20 cellular contexts compared by ENCODE assay signal in the genomic region with DNA sequence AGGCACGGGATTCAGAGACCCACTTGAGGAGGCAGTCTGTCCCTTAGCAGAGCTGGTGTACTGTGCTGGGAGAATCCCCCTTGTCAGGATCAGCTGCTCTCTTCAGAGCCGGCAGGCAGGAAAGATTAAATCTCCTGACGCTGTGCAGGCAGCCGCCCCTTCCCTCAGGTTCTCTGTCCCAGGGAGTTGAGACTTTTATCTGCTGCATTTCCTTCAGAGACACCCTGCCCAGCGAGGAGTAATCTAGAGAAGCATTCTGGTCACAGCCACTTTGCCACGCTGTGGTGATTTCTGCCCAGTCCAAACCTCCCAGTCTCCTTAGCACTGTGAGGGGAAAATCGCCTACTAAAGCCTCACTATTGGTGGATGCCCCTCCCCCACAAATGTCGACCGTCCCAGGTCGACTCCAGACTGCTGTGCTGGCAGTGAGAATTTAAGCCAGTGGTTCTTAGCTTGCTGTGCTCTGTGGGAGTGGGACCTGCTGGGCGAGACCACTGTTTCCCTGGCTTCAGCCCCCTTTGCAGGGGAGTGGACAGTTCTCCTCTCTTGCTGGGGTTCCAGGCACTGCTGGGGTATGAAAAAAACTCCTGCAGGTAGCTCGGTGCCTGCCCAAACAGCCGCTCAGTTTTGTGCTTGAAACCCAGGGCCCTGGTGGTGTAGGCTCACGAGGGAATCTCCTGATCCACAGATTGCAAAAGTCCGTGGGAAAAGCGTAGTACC.
"Had no signal": no experiment of that assay in that cellular context is flagged by ENCODE, and none has a peak within 500 bp of the region (broad histone marks: within the 10 kb centered on the region; RNA-seq: fewer than 3 reads in every experiment).

No MANE protein-coding gene starts in this region.

- H3K27ac ChIP-seq: body of pancreas, cardiac muscle cell, foreskin keratinocyte, sigmoid colon had no signal

- H3K27me3 ChIP-seq: body of pancreas, cardiac muscle cell, foreskin keratinocyte, sigmoid colon had no signal

- H3K9me3 ChIP-seq: body of pancreas had no signal

- H3K4me1 ChIP-seq: body of pancreas, foreskin keratinocyte, sigmoid colon had no signal

- H3K4me2 ChIP-seq: smooth muscle cell had no signal

- H3K4me3 ChIP-seq: body of pancreas, cardiac muscle cell, mucosa of descending colon, sigmoid colon, smooth muscle cell had no signal

- H3K36me3 ChIP-seq: cardiac muscle cell, sigmoid colon had no signal

- DNase-seq: activated CD4-positive, alpha-beta T cell treated with anti-CD3 and anti-CD28 coated beads, Interleukin-2, amount 10 ng/mL, durations not matched to agents 7 days and 5 days; activated CD4-positive, CD25-positive, alpha-beta regulatory T cell treated with anti-CD3 and anti-CD28 coated beads, Interleukin-2, amount 50 U/mL, for 72 hours; activated CD8-positive, alpha-beta T cell treated with anti-CD3 and anti-CD28 coated beads for 36 hours; activated gamma-delta T cell treated with Interleukin-2 at 50 U/mL for 16 hours; anterior cingulate cortex; body of pancreas; effector CD4-positive, alpha-beta T cell; foreskin keratinocyte; left cardiac atrium; mesenchymal stem cell; mucosa of descending colon; retina; sigmoid colon; stimulated activated CD4-positive, alpha-beta T cell treated with anti-CD3 and anti-CD28 coated beads, Interleukin-2, amount 100 ng/mL, for 48 hours; stimulated activated CD8-positive, alpha-beta memory T cell treated with anti-CD3 and anti-CD28 coated beads, Interleukin-4, amount 100 ng/mL, for 48 hours; stimulated activated naive B cell treated with anti-CD40 and anti-IgM and Interleukin-4, amounts not matched to agents 10 μg/mL and 1 μg/mL and 100 μg/mL, for 72 hours; SW 1271; T-helper 17 cell had no signal
